ENCODE assay signal across 1 cellular context in genomic region chr7:152633504-152633903, GRCh38.
TF ChIP-seq lines count a peak whose summit lies in the region.

No MANE protein-coding gene starts in this region.

TF ChIP-seq in K562, 482 proteins besides CTCF, POLR2A, EP300 and RAD21 (continued from another document):
- no peak for TF ChIP-seq ZNF398 (CRISPR knock-in tag; IDR thresholded peaks at IDR 0.05)
- no peak for TF ChIP-seq HCFC1 (IDR thresholded peaks at IDR 0.05; ENCODE audit: low read depth, low read length)
- 0 out of 2 replicates have a peak, but pooled peaks have one; percentile 4 for TF ChIP-seq MGA (IDR thresholded peaks at IDR 0.05)
- no peak for TF ChIP-seq MAFK (IDR thresholded peaks at IDR 0.05; ENCODE audit: low read length)
- no peak for TF ChIP-seq HNRNPLL (IDR thresholded peaks at IDR 0.05; ENCODE audit: low read depth, low read length, poor library complexity, severe bottlenecking)
- no peak for TF ChIP-seq HDAC2 (IDR thresholded peaks at IDR 0.05)
